13 cellular contexts compared by ENCODE assay signal in the genomic region with DNA sequence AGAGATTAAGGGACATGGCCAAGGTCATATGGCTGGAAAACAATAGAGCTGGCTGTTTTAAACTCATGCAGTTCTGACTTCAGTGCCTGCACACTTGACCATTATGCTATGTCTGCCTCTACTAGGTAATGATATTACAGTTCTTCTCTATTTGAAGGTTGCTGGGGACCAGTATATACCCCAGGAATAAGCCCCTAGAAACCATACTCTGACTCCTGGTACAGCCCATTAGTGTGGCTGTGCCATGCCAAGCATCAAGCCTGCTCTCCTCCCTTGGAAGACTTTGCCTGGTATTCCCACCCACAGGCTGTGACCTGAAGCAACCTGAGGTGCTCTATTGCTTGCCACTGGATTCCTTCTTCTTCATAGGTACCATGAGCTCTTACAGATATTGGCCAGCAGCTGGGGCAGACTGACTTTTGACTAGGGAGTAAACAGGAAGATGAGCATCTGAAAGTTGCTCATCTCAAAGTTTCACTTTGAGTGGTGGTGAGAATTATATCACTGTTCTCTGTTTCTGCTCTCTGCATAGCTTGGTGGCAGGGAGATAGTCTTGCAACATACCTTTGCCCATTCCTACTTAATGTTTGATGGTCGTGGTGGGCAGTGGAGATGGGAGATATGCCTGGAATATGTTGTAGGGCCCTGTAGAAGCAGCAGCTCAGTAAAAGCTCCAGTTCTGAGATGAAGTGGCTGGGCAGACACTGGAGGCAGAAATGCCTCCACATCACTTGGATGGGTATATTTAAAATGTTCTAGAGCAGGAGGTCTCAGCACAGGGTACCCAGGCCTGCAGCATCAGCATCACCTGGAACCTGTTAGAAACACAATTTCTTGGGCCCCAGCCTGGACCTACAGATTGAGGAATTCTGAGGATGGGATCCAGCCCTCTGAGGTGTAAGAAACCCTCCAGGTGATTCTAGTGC.
DNase-seq lines count a peak whose midpoint lies in the region; ATAC-seq lines count a peak whose summit lies in the region.
"Had no signal": no experiment of that assay in that cellular context is flagged by ENCODE, and none has a peak within 500 bp of the region (broad histone marks: within the 10 kb centered on the region; RNA-seq: fewer than 3 reads in every experiment).

No MANE protein-coding gene starts in this region.

- no peak overlapping the region for H3K4me3 Mint-ChIP-seq in activated CD4-positive, alpha-beta T cell treated with anti-CD3 and anti-CD28 coated beads, Interleukin-2, amount 10 ng/mL, durations not matched to agents 7 days and 5 days
- no peak overlapping the region for H3K4me3 Mint-ChIP-seq in activated naive CD8-positive, alpha-beta T cell treated with anti-CD3 and anti-CD28 coated beads for 36 hours
- H3K4me3 Mint-ChIP-seq: activated naive CD4-positive, alpha-beta T cell treated with anti-CD3 and anti-CD28 coated beads, Interleukin-2, amount 50 U/mL, for 24 hours; T-cell had no signal

- peak overlapping the region; percentile 84 for H3K27ac Mint-ChIP-seq in activated CD4-positive, alpha-beta T cell treated with anti-CD3 and anti-CD28 coated beads, Interleukin-2, amount 10 ng/mL, durations not matched to agents 7 days and 5 days
- H3K27ac Mint-ChIP-seq in activated naive CD8-positive, alpha-beta T cell treated with anti-CD3 and anti-CD28 coated beads for 36 hours, result no peak overlapping the region
- H3K27ac Mint-ChIP-seq: activated naive CD4-positive, alpha-beta T cell treated with anti-CD3 and anti-CD28 coated beads, Interleukin-2, amount 50 U/mL, for 24 hours had no signal

- peaks cover under 1% of the 10 kb centered on the region for H3K27me3 Mint-ChIP-seq in activated CD4-positive, alpha-beta T cell treated with anti-CD3 and anti-CD28 coated beads, Interleukin-2, amount 10 ng/mL, durations not matched to agents 7 days and 5 days
- H3K27me3 Mint-ChIP-seq in activated naive CD8-positive, alpha-beta T cell treated with anti-CD3 and anti-CD28 coated beads for 36 hours, result peaks cover 10% of the 10 kb centered on the region
- H3K27me3 Mint-ChIP-seq: activated naive CD4-positive, alpha-beta T cell treated with anti-CD3 and anti-CD28 coated beads, Interleukin-2, amount 50 U/mL, for 24 hours; T-cell had no signal

- CTCF ChIA-PET in activated CD4-positive, alpha-beta T cell treated with anti-CD3 and anti-CD28 coated beads, Interleukin-2, amount 10 ng/mL, durations not matched to agents 7 days and 5 days (lab: Charles Lee), result no interaction called here

- peaks cover 28% of the 10 kb centered on the region for H3K4me1 Mint-ChIP-seq in activated CD4-positive, alpha-beta T cell treated with anti-CD3 and anti-CD28 coated beads, Interleukin-2, amount 10 ng/mL, durations not matched to agents 7 days and 5 days
- H3K4me1 Mint-ChIP-seq in activated naive CD8-positive, alpha-beta T cell treated with anti-CD3 and anti-CD28 coated beads for 36 hours, result peaks cover 7% of the 10 kb centered on the region

- ATAC-seq in GM21381 (IDR thresholded peaks at IDR 0.05; ENCODE audit: unreplicated experiment) (peak; percentile 92), HG03139 (IDR thresholded peaks at IDR 0.05; ENCODE audit: unreplicated experiment) (peak; percentile 93)
- ATAC-seq: T-cell had no signal

- peaks cover 4% of the 10 kb centered on the region for H3K9me3 Mint-ChIP-seq in activated CD4-positive, alpha-beta T cell treated with anti-CD3 and anti-CD28 coated beads, Interleukin-2, amount 10 ng/mL, durations not matched to agents 7 days and 5 days
- H3K9me3 Mint-ChIP-seq in activated naive CD8-positive, alpha-beta T cell treated with anti-CD3 and anti-CD28 coated beads for 36 hours, result no peaks in the 10 kb centered on the region
- H3K9me3 Mint-ChIP-seq: activated naive CD4-positive, alpha-beta T cell treated with anti-CD3 and anti-CD28 coated beads, Interleukin-2, amount 50 U/mL, for 24 hours; T-cell had no signal

- peak; percentile 25 for DNase-seq in activated CD4-positive, alpha-beta T cell treated with anti-CD3 and anti-CD28 coated beads, Interleukin-2, amount 10 ng/mL, durations not matched to agents 7 days and 5 days
- no peak for DNase-seq in activated CD4-positive, alpha-beta T cell treated with anti-CD3 and anti-CD28 coated beads, Interleukin-2, amount 50 U/mL, for 1 hour
- DNase-seq in activated naive CD8-positive, alpha-beta T cell treated with anti-CD3 and anti-CD28 coated beads for 36 hours, result peak; percentile 19
- no peak for DNase-seq in NCI-H2107 treated with DMSO at 0.1 percent for 48 hours (lab: John Stamatoyannopoulos, UW; ENCODE audit: unreplicated experiment)
- no peak for DNase-seq in stimulated activated naive CD4-positive, alpha-beta T cell treated with Interleukin-2 at 50 U/mL for 16 hours (lab: John Stamatoyannopoulos, UW)
- DNase-seq in NCI-H1436 (lab: John Stamatoyannopoulos, UW), result no peak
- DNase-seq: effector CD4-positive, alpha-beta T cell; hypothalamus; stimulated activated naive CD4-positive, alpha-beta T cell; T-cell had no signal

- POLR2A ChIA-PET in activated CD4-positive, alpha-beta T cell treated with anti-CD3 and anti-CD28 coated beads, Interleukin-2, amount 10 ng/mL, durations not matched to agents 7 days and 5 days (lab: Charles Lee), result no interaction called here

- no peaks in the 10 kb centered on the region for H3K36me3 Mint-ChIP-seq in activated CD4-positive, alpha-beta T cell treated with anti-CD3 and anti-CD28 coated beads, Interleukin-2, amount 10 ng/mL, durations not matched to agents 7 days and 5 days (ENCODE audit: low read depth)
- no peaks in the 10 kb centered on the region for H3K36me3 Mint-ChIP-seq in activated naive CD8-positive, alpha-beta T cell treated with anti-CD3 and anti-CD28 coated beads for 36 hours
- H3K36me3 Mint-ChIP-seq: activated naive CD4-positive, alpha-beta T cell treated with anti-CD3 and anti-CD28 coated beads, Interleukin-2, amount 50 U/mL, for 24 hours; T-cell had no signal

Comparison
In these comparisons a context has a peak if more than half of its experiments do, and no peak if none do; other contexts are left out.
1. DNase-seq: peak in activated CD4-positive, alpha-beta T cell treated with anti-CD3 and anti-CD28 coated beads, Interleukin-2, amount 10 ng/mL, durations not matched to agents 7 days and 5 days (single experiment) and activated naive CD8-positive, alpha-beta T cell treated with anti-CD3 and anti-CD28 coated beads for 36 hours (single experiment); none in activated CD4-positive, alpha-beta T cell treated with anti-CD3 and anti-CD28 coated beads, Interleukin-2, amount 50 U/mL, for 1 hour (single experiment), NCI-H2107 treated with DMSO at 0.1 percent for 48 hours (single experiment), stimulated activated naive CD4-positive, alpha-beta T cell treated with Interleukin-2 at 50 U/mL for 16 hours (single experiment) and NCI-H1436 (single experiment).